24 cellular contexts compared by ENCODE assay signal in the genomic region with DNA sequence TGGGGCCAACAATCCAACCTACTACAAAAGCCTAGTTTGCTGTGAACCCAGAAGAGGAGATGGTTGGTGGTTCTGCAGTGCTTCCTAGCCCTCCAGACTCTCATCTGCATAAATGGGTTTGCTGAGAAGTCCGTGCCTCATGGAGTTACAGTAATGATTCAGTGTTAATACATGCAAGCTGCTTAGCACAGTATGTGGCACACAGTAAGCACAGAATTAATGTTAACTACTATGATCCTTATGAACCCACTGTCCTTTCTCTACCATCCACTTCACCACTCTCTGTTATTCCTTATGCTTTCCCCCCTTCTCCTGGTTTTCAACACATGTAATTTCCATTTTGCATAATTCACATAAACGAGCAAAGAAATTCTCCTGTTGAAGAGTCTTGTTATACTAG.
A peak's percentile ranks its signal among the peaks of the same experiment; 100 is the strongest.
DNase-seq lines count a peak whose midpoint lies in the region; ATAC-seq and TF ChIP-seq lines count a peak whose summit lies in the region.
"Had no signal": no experiment of that assay in that cellular context is flagged by ENCODE, and none has a peak within 500 bp of the region (broad histone marks: within the 10 kb centered on the region; RNA-seq: fewer than 3 reads in every experiment).

No MANE protein-coding gene starts in this region.

- H4K20me1 ChIP-seq in SK-N-SH (ENCODE audit: insufficient read depth) (no peaks in the 10 kb centered on the region), fibroblast of lung (ENCODE audit: control insufficient read depth, extremely low read depth, insufficient read depth, low read length) (no peaks in the 10 kb centered on the region)

- no peaks in the 10 kb centered on the region for H3K9me2 ChIP-seq in SK-N-SH

- peaks cover 3% of the 10 kb centered on the region for H3K27me3 Mint-ChIP-seq in activated naive CD4-positive, alpha-beta T cell treated with anti-CD3 and anti-CD28 coated beads, Interleukin-2, amount 10 ng/mL, durations not matched to agents 7 days and 5 days

- ATAC-seq in activated naive CD4-positive, alpha-beta T cell treated with anti-CD3 and anti-CD28 coated beads, Interleukin-2, amount 50 U/mL, for 72 hours, result peak; percentile 27 to 46
- ATAC-seq in GM21825 (IDR thresholded peaks at IDR 0.05; ENCODE audit: unreplicated experiment), result no peak
- no peak for ATAC-seq in HG02885 (IDR thresholded peaks at IDR 0.05; ENCODE audit: poor library complexity, unreplicated experiment)

- H3K4me3 ChIP-seq in SK-N-SH (ENCODE audit: low read depth in 2 of 2, low read length in 1 of 2), result no peak overlapping the region
- H3K4me3 ChIP-seq in fibroblast of lung (replicated peaks in 1 of 4; ENCODE audit: control extremely low read depth in 1 of 4, insufficient read depth in 1 of 4, low read depth in 3 of 4, low read length in 4 of 4), result no peak overlapping the region
- H3K4me3 ChIP-seq: MG63, spleen, tibial artery had no signal

- no peak overlapping the region; the same call in 1 of the 2 replicates for H2AFZ ChIP-seq in SK-N-SH (ENCODE audit: low read depth)
- H2AFZ ChIP-seq in fibroblast of lung (ENCODE audit: low read length), result no peak overlapping the region

- no peak overlapping the region for H3K4me3 Mint-ChIP-seq in activated naive CD4-positive, alpha-beta T cell treated with anti-CD3 and anti-CD28 coated beads, Interleukin-2, amount 10 ng/mL, durations not matched to agents 7 days and 5 days
- H3K4me3 Mint-ChIP-seq: IgD-negative memory B cell; stimulated activated naive CD8-positive, alpha-beta T cell treated with anti-CD3 and anti-CD28 coated beads, Interleukin-15, Interleukin-2, amounts not matched to agents 100 ng/mL and 50 ng/mL, for 24 hours had no signal

- TF ChIP-seq CTCF in SK-N-SH (IDR thresholded peaks at IDR 0.05) (no peak), fibroblast of lung (conservative IDR thresholded peaks at IDR 0.05 in 1 of 2, IDR thresholded peaks at IDR 0.05 in 1 of 2; ENCODE audit: low read depth in 1 of 2, low read length in 2 of 2) (no peak), RWPE1 (conservative IDR thresholded peaks at IDR 0.05; ENCODE audit: low read depth) (no peak)

- CTCF ChIA-PET in activated naive CD4-positive, alpha-beta T cell treated with anti-CD3 and anti-CD28 coated beads, Interleukin-2, amount 10 ng/mL, durations not matched to agents 7 days and 5 days (lab: Charles Lee), result interaction anchor here (1.3 kb wide), 1 partner anchor 117 kb away, joined by 7 read pairs; no protein-coding TSS in a partner anchor
- CTCF ChIA-PET in SK-N-SH (lab: Yijun Ruan, JAX), result interaction anchor here (1.2 to 1.6 kb wide), 3 partner anchors 85 to 397 kb away, joined by 3 to 8 read pairs (median 7); no protein-coding TSS in a partner anchor
- CTCF ChIA-PET in RWPE1 (lab: Yijun Ruan, JAX), result interaction anchor here (1.1 kb wide), 1 partner anchor 110 kb away, joined by 3 read pairs; no protein-coding TSS in a partner anchor

- H3K27me3 ChIP-seq in SK-N-SH (ENCODE audit: insufficient read depth), result no peaks in the 10 kb centered on the region
- H3K27me3 ChIP-seq in fibroblast of lung (ENCODE audit: control insufficient read depth, insufficient read depth, low read length), result no peaks in the 10 kb centered on the region
- H3K27me3 ChIP-seq: BE2C, MG63, spleen, tibial artery had no signal

- no peak for TF ChIP-seq RAD21 in SK-N-SH (IDR thresholded peaks at IDR 0.05; ENCODE audit: low read length)

- H3K27ac ChIP-seq in SK-N-SH (ENCODE audit: low read depth in 2 of 2, low read length in 1 of 2), result peak overlapping the region; percentile 92 to 96
- peak overlapping the region; percentile 72 for H3K27ac ChIP-seq in fibroblast of lung (ENCODE audit: insufficient read depth, low read length)
- H3K27ac ChIP-seq in RWPE1, result no peak overlapping the region
- H3K27ac ChIP-seq: spleen had no signal

- H3K27ac Mint-ChIP-seq in activated naive CD4-positive, alpha-beta T cell treated with anti-CD3 and anti-CD28 coated beads, Interleukin-2, amount 50 U/mL, for 72 hours, result no peak overlapping the region
- H3K27ac Mint-ChIP-seq in activated naive CD4-positive, alpha-beta T cell treated with anti-CD3 and anti-CD28 coated beads, Interleukin-2, amount 10 ng/mL, durations not matched to agents 7 days and 5 days, result no peak overlapping the region
- H3K27ac Mint-ChIP-seq: activated T-cell treated with anti-CD3 and anti-CD28 coated beads, Interleukin-2, amount 50 U/mL, for 72 hours; IgD-negative memory B cell; stimulated activated naive CD8-positive, alpha-beta T cell treated with anti-CD3 and anti-CD28 coated beads, Interleukin-15, Interleukin-2, amounts not matched to agents 100 ng/mL and 50 ng/mL, for 24 hours had no signal

- whole genome bisulfite sequencing in SK-N-SH (ENCODE audit: low lambda C conversion rate), result 61% methylated on average over 2 of the region's 2 CpGs

- H3K36me3 ChIP-seq in SK-N-SH (replicated peaks in 1 of 2; ENCODE audit: control insufficient read depth in 1 of 2, insufficient read depth in 2 of 2, low read length in 1 of 2) (no peaks in the 10 kb centered on the region), fibroblast of lung (ENCODE audit: control insufficient read depth, insufficient read depth, low read length) (no peaks in the 10 kb centered on the region)
- H3K36me3 ChIP-seq: BE2C, MG63, spleen, tibial artery had no signal

- no peak for DNase-seq in activated naive CD4-positive, alpha-beta T cell treated with anti-CD3 and anti-CD28 coated beads, Interleukin-2, amount 50 U/mL, for 72 hours (ENCODE audit: low spot score in 2 of 2)
- DNase-seq in activated naive CD4-positive, alpha-beta T cell treated with anti-CD3 and anti-CD28 coated beads, Interleukin-2, amount 10 ng/mL, durations not matched to agents 7 days and 5 days, result no peak
- DNase-seq in SK-N-SH (no peak), fibroblast of lung (ENCODE audit: low read depth in 2 of 2) (peak in 1 of 2 donors; percentile 9), SKM-1 (lab: John Stamatoyannopoulos, UW; ENCODE audit: unreplicated experiment) (no peak), RWPE1 (ENCODE audit: low spot score) (no peak)
- DNase-seq: activated naive CD4-positive, alpha-beta T cell treated with anti-CD3 and anti-CD28 coated beads, Interleukin-2, amount 50 U/mL, for 16 hours; GOT3; kidney; NCI-H1417 treated with DMSO at 0.1 percent for 48 hours; NCI-H2107; NCI-H510A; NK-92 treated with Interleukin-12 subunit alpha and Interleukin-12 subunit beta, amount 100 ng/mL, for 24 hours; occipital lobe; retina; spleen; tibial artery had no signal

- peaks cover 3% of the 10 kb centered on the region in 2 donors for H3K9me3 Mint-ChIP-seq in activated naive CD4-positive, alpha-beta T cell treated with anti-CD3 and anti-CD28 coated beads, Interleukin-2, amount 50 U/mL, for 72 hours
- H3K9me3 Mint-ChIP-seq in activated naive CD4-positive, alpha-beta T cell treated with anti-CD3 and anti-CD28 coated beads, Interleukin-2, amount 10 ng/mL, durations not matched to agents 7 days and 5 days, result no peaks in the 10 kb centered on the region
- H3K9me3 Mint-ChIP-seq: stimulated activated naive CD8-positive, alpha-beta T cell treated with anti-CD3 and anti-CD28 coated beads, Interleukin-15, Interleukin-2, amounts not matched to agents 100 ng/mL and 50 ng/mL, for 24 hours had no signal

- TF ChIP-seq EP300 in SK-N-SH (IDR thresholded peaks at IDR 0.05; ENCODE audit: borderline replicate concordance in 1 of 2, low read depth in 1 of 2, low read length in 1 of 2), result no peak

- peaks cover 10% of the 10 kb centered on the region for H3K4me1 Mint-ChIP-seq in activated naive CD4-positive, alpha-beta T cell treated with anti-CD3 and anti-CD28 coated beads, Interleukin-2, amount 10 ng/mL, durations not matched to agents 7 days and 5 days
- H3K4me1 Mint-ChIP-seq: IgD-negative memory B cell had no signal

- peaks cover 8 to 14% of the 10 kb centered on the region in 2 experiments; a peak in 2 of 4 replicates for H3K4me1 ChIP-seq in SK-N-SH (ENCODE audit: control insufficient read depth in 1 of 2, insufficient read depth in 2 of 2, low read depth in 1 of 2, low read length in 1 of 2)
- peaks cover 6% of the 10 kb centered on the region for H3K4me1 ChIP-seq in fibroblast of lung (ENCODE audit: control insufficient read depth, extremely low read depth, insufficient read depth, low read length)
- H3K4me1 ChIP-seq: spleen had no signal

- POLR2A ChIA-PET in SK-N-SH (lab: Yijun Ruan, JAX) (interaction anchor here (0.9 kb wide), 1 partner anchor 13 kb away, joined by 4 read pairs; no protein-coding TSS in a partner anchor), RWPE1 (lab: Yijun Ruan, JAX; ENCODE audit: low non-redundant PET) (no interaction called here)

- H3K9ac ChIP-seq in SK-N-SH (peak overlapping the region; percentile 42; the same call in 1 of the 2 replicates), fibroblast of lung (ENCODE audit: insufficient read depth, low read length) (no peak overlapping the region)

- no peaks in the 10 kb centered on the region for H3K79me2 ChIP-seq in SK-N-SH (ENCODE audit: insufficient read depth)
- no peaks in the 10 kb centered on the region for H3K79me2 ChIP-seq in fibroblast of lung (ENCODE audit: control insufficient read depth, insufficient read depth, low read length)

- peaks cover 13% of the 10 kb centered on the region for H3F3A ChIP-seq in SK-N-SH (replicated peaks; ENCODE audit: insufficient read depth)

- H3K9me3 ChIP-seq in SK-N-SH, result no peaks in the 10 kb centered on the region
- no peaks in the 10 kb centered on the region for H3K9me3 ChIP-seq in fibroblast of lung (ENCODE audit: control insufficient read depth, insufficient read depth, low read depth, low read length)
- H3K9me3 ChIP-seq: BE2C, MG63, spleen, tibial artery had no signal

- H3K36me3 Mint-ChIP-seq in activated naive CD4-positive, alpha-beta T cell treated with anti-CD3 and anti-CD28 coated beads, Interleukin-2, amount 50 U/mL, for 72 hours, result peaks cover 0 to 4% of the 10 kb centered on the region in 2 donors
- H3K36me3 Mint-ChIP-seq in activated naive CD4-positive, alpha-beta T cell treated with anti-CD3 and anti-CD28 coated beads, Interleukin-2, amount 10 ng/mL, durations not matched to agents 7 days and 5 days, result no peaks in the 10 kb centered on the region
- H3K36me3 Mint-ChIP-seq: IgD-negative memory B cell had no signal

- H3K4me2 ChIP-seq in SK-N-SH, result peak overlapping the region; percentile 75; the same call in 1 of the 2 replicates
- H3K4me2 ChIP-seq in fibroblast of lung (ENCODE audit: extremely low read depth, insufficient read depth, low read length), result peak overlapping the region; percentile 1

TF ChIP-seq in SK-N-SH, 30 proteins besides CTCF, POLR2A, EP300 and RAD21 (continues in another document):
- TF ChIP-seq TCF12 (IDR thresholded peaks at IDR 0.05) (no peak), FOSL2 (IDR thresholded peaks at IDR 0.05; ENCODE audit: borderline replicate concordance, low read depth) (no peak), GABPA (IDR thresholded peaks at IDR 0.05; ENCODE audit: low read depth) (no peak), SMC3 (IDR thresholded peaks at IDR 0.05; ENCODE audit: low read depth, low read length) (no peak), GATA2 (CRISPR knock-in tag; IDR thresholded peaks at IDR 0.05) (no peak), FOXM1 (IDR thresholded peaks at IDR 0.05; ENCODE audit: low read depth) (no peak)
- TF ChIP-seq, protein P1, sequence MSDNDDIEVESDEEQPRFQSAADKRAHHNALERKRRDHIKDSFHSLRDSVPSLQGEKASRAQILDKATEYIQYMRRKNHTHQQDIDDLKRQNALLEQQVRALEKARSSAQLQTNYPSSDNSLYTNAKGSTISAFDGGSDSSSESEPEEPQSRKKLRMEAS (IDR thresholded peaks at IDR 0.05; ENCODE audit: low read depth), result no peak

Comparison
In these comparisons a context has a peak if more than half of its experiments do, and no peak if none do; other contexts are left out.
1. ATAC-seq: peak in activated naive CD4-positive, alpha-beta T cell treated with anti-CD3 and anti-CD28 coated beads, Interleukin-2, amount 50 U/mL, for 72 hours (2 of 2); none in GM21825 (single experiment) and HG02885 (single experiment).